ENCODE assay signal across 9 cellular contexts in the genomic region with DNA sequence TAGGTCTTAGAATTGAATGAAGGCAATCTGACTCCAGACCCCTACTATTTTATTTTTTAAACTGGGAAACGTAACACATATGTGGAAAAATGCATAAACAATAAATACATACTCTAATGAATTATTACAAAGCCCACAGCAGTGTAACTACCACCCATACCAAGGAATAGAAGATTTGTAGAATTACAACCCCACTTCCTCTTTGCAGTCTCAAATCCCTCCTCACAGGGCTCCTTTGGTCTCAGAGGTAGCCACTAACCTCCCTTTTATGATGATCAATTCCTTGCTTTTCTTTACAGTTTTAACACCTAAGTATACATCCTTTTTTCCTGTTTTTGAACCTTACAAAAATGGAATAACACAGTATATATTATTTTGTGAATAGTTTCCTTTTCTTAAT.
"Had no signal": no experiment of that assay in that cellular context is flagged by ENCODE, and none has a peak within 500 bp of the region (broad histone marks: within the 10 kb centered on the region; RNA-seq: fewer than 3 reads in every experiment).

No MANE protein-coding gene starts in this region.

- ATAC-seq: GM23338 had no signal

- DNase-seq: H9, HCEC 1CT, IMR-90, KBM-7 had no signal

- H3K27ac ChIP-seq: KMS-11 had no signal

- FAIRE-seq: H1, H54, HTR-8/SVneo had no signal

- H3K4me2 ChIP-seq: GM23338, KMS-11 had no signal

- H2AFZ ChIP-seq: GM23338 had no signal

- H3K4me3 ChIP-seq: GM23338 had no signal

- H3K9ac ChIP-seq: KMS-11 had no signal
